9 cellular contexts compared by ENCODE assay signal in the genomic region with DNA sequence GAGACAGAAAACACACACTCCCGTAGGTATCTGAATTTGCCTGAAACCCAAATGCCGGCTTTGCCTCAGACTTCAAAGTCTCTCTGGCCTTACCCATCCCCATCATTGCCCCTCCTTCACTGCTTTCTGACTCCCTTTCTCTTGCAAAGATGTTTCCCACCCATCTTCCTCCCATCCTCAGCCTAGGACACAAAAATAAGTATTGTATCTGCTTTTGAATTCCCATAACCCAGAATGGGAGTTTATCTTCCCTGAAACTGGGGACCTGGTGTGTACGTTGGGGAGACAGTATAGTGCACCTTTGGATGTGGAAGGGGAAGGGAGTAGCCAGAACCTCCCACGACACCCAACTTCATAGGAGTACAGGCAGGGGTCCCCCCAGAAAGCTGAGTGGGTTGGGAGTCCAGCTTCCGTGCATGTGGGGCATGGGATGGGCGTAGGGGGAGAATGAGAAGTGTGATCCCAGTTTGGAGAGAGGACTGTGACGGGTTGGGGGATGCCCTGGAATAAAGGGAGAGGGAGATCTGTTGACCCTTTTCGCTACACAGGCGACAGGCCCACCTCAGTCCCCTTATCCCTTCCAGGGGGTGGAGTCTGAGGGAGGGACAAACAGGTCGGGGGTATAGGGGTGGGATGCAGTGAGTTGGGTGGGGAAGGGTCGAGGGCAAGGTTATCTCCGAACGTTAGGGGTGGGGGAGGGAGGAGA. TPM values are rescaled to one million over a fixed set of nuclear protein-coding genes. Genes with fewer than 3 reads are reported as not detected.
DNase-seq lines count a peak whose midpoint lies in the region; ATAC-seq and TF ChIP-seq lines count a peak whose summit lies in the region.
"Had no signal": no experiment of that assay in that cellular context is flagged by ENCODE, and none has a peak within 500 bp of the region (broad histone marks: within the 10 kb centered on the region; RNA-seq: fewer than 3 reads in every experiment).

No MANE protein-coding gene starts in this region.

- H3K27ac ChIP-seq in CD4-positive, CD25-positive, alpha-beta regulatory T cell (ENCODE audit: insufficient read depth, low read length, poor library complexity, severe bottlenecking) = no peak overlapping the region
- H3K27ac ChIP-seq in OCI-LY1 (ENCODE audit: low read depth, low read length, poor library complexity, severe bottlenecking) (no peak overlapping the region), endodermal cell (ENCODE audit: low read depth, low read length) (no peak overlapping the region)

- no peak for ATAC-seq in CD4-positive, CD25-positive, alpha-beta regulatory T cell (ENCODE audit: low read depth in 2 of 2)

- H3K4me1 Mint-ChIP-seq in CD4-positive, CD25-positive, alpha-beta regulatory T cell = peaks cover 22 to 44% (median 33%) of the 10 kb centered on the region in 4 donors
- peaks cover 23% of the 10 kb centered on the region for H3K4me1 Mint-ChIP-seq in endodermal cell
- H3K4me1 Mint-ChIP-seq in osteocyte (ENCODE audit: unreplicated experiment) = peaks cover 40% of the 10 kb centered on the region

- H3K9me3 Mint-ChIP-seq in CD4-positive, CD25-positive, alpha-beta regulatory T cell = no peaks in the 10 kb centered on the region
- H3K9me3 Mint-ChIP-seq in endodermal cell (no peaks in the 10 kb centered on the region), osteocyte (ENCODE audit: unreplicated experiment) (no peaks in the 10 kb centered on the region)

- H3K9me3 ChIP-seq in CD4-positive, CD25-positive, alpha-beta regulatory T cell (ENCODE audit: control insufficient read depth in 2 of 2, low read length in 2 of 2) = no peaks in the 10 kb centered on the region
- H3K9me3 ChIP-seq in OCI-LY1 (ENCODE audit: low read length) = no peaks in the 10 kb centered on the region
- H3K9me3 ChIP-seq in endodermal cell (ENCODE audit: control insufficient read depth, low read length) = no peaks in the 10 kb centered on the region

- no peak for TF ChIP-seq CTCF in OCI-LY1 (IDR thresholded peaks at IDR 0.05; ENCODE audit: low read length)
- TF ChIP-seq CTCF in endodermal cell (conservative IDR thresholded peaks at IDR 0.05) = no peak
- no peak for TF ChIP-seq CTCF in osteocyte (IDR thresholded peaks at IDR 0.05)

- no peak overlapping the region for H3K4me3 ChIP-seq in CD4-positive, CD25-positive, alpha-beta regulatory T cell (ENCODE audit: low read depth, low read length)
- H3K4me3 ChIP-seq in OCI-LY1 (ENCODE audit: low read depth, low read length, poor library complexity, severe bottlenecking) (peak overlapping the region; percentile 57), endodermal cell (ENCODE audit: low read length) (peak overlapping the region; percentile 81)

- H3K9me2 ChIP-seq in OCI-LY1 (ENCODE audit: low read depth, low read length) = no peaks in the 10 kb centered on the region

- peaks cover 6% of the 10 kb centered on the region for H3K27me3 ChIP-seq in CD4-positive, CD25-positive, alpha-beta regulatory T cell (ENCODE audit: control insufficient read depth, insufficient read depth, low read length)
- H3K27me3 ChIP-seq in OCI-LY1 (ENCODE audit: insufficient read depth, low read length) (no peaks in the 10 kb centered on the region), endodermal cell (ENCODE audit: control insufficient read depth, insufficient read depth, low read length, poor library complexity, severe bottlenecking) (peaks cover 32% of the 10 kb centered on the region)

- H3K4me3 Mint-ChIP-seq in CD4-positive, CD25-positive, alpha-beta regulatory T cell = peak overlapping the region; percentile 61 to 96 (median 70)
- H3K4me3 Mint-ChIP-seq in endodermal cell (peak overlapping the region; percentile 70), osteocyte (ENCODE audit: unreplicated experiment) (peak overlapping the region; percentile 67)

- no peaks in the 10 kb centered on the region for H4K20me1 ChIP-seq in OCI-LY1 (ENCODE audit: insufficient read depth, low read length)

- H3K4me2 ChIP-seq in OCI-LY1 (ENCODE audit: low read length) = peak overlapping the region; percentile 67

- WGBS in endodermal cell (ENCODE audit: insufficient coverage in 1 of 2, insufficient read length in 1 of 2), 2 experiments = 38 to 48% methylated on average over 4 to 13 of the region's 13 CpGs

- peaks cover 28% of the 10 kb centered on the region for H3K4me1 ChIP-seq in CD4-positive, CD25-positive, alpha-beta regulatory T cell (ENCODE audit: control insufficient read depth, insufficient read depth, low read length, poor library complexity, severe bottlenecking)
- H3K4me1 ChIP-seq in OCI-LY1 (ENCODE audit: insufficient read depth, low read length, severe bottlenecking) = peaks cover 44% of the 10 kb centered on the region
- H3K4me1 ChIP-seq in endodermal cell (ENCODE audit: control insufficient read depth, insufficient read depth, low read length) = peaks cover 4% of the 10 kb centered on the region

- no peaks in the 10 kb centered on the region for H3K36me3 Mint-ChIP-seq in CD4-positive, CD25-positive, alpha-beta regulatory T cell
- H3K36me3 Mint-ChIP-seq in endodermal cell (ENCODE audit: low read depth) (peaks cover 2% of the 10 kb centered on the region), osteocyte (ENCODE audit: unreplicated experiment) (peaks cover 7% of the 10 kb centered on the region)

- H3K79me2 ChIP-seq in OCI-LY1 (ENCODE audit: insufficient read depth, low read length) = 0 out of 2 replicates have a peak, but pooled peaks cover 10% of the 10 kb centered on the region

- peak overlapping the region; percentile 27; the same call in 1 of the 2 replicates for H3K9ac ChIP-seq in OCI-LY1 (ENCODE audit: low read length)
- H3K9ac ChIP-seq in endodermal cell (ENCODE audit: extremely low read depth, low read length, poor library complexity, severe bottlenecking) = no peak overlapping the region

- H3F3A ChIP-seq in OCI-LY1 (ENCODE audit: insufficient read depth, low read length) = no peaks in the 10 kb centered on the region

- no peak overlapping the region for H3K27ac Mint-ChIP-seq in CD4-positive, CD25-positive, alpha-beta regulatory T cell
- H3K27ac Mint-ChIP-seq in endodermal cell = no peak overlapping the region
- peak overlapping the region; percentile 23 for H3K27ac Mint-ChIP-seq in osteocyte (ENCODE audit: unreplicated experiment)

- no peak overlapping the region for H2AFZ ChIP-seq in OCI-LY1 (ENCODE audit: low read length)

- peaks cover 46% of the 10 kb centered on the region for H3K27me3 Mint-ChIP-seq in CD4-positive, CD25-positive, alpha-beta regulatory T cell
- peaks cover 38% of the 10 kb centered on the region for H3K27me3 Mint-ChIP-seq in endodermal cell (ENCODE audit: insufficient read depth)
- peaks cover 44% of the 10 kb centered on the region for H3K27me3 Mint-ChIP-seq in osteocyte (ENCODE audit: unreplicated experiment)

- peaks cover 2% of the 10 kb centered on the region for H3K36me3 ChIP-seq in CD4-positive, CD25-positive, alpha-beta regulatory T cell (ENCODE audit: control insufficient read depth, insufficient read depth, low read length)
- H3K36me3 ChIP-seq in OCI-LY1 (ENCODE audit: insufficient read depth, low read length) (peaks cover 13% of the 10 kb centered on the region; the same call in 1 of the 2 replicates), endodermal cell (ENCODE audit: control insufficient read depth, insufficient read depth, low read length) (peaks cover 12% of the 10 kb centered on the region)

- DNase-seq in CD4-positive, CD25-positive, alpha-beta regulatory T cell = no peak
- DNase-seq in endodermal cell (peak; percentile 49), osteocyte (ENCODE audit: extremely low spot score, unreplicated experiment) (no peak), NCI-H82 (lab: John Stamatoyannopoulos, UW) (no peak), NCI-H1105 (lab: John Stamatoyannopoulos, UW) (no peak), pons (ENCODE audit: low spot score) (no peak)
- DNase-seq in activated CD8-positive, alpha-beta memory T cell treated with anti-CD3 and anti-CD28 coated beads for 24 hours = no peak

RNA-seq across cellular contexts. Expression of a gene that starts 0.5 kb away (rescaled TPM):
- total RNA-seq in CD4-positive, CD25-positive, alpha-beta regulatory T cell = 0.72 TPM
- under 1 TPM in 2 of 4 donors, not detected in 2; 0.05 to 0.06 TPM for polyA plus RNA-seq in CD4-positive, CD25-positive, alpha-beta regulatory T cell
- 1 to 10 TPM; 2.3 to 4.5 TPM for total RNA-seq in endodermal cell
- polyA plus RNA-seq in endodermal cell (2013, experiment 1 of 2) = 17.2 TPM
- 14.5 TPM for polyA plus RNA-seq in endodermal cell (2013, experiment 2 of 2)
- 0.43 and 0.73 TPM in 2 replicates for total RNA-seq in osteocyte
- total RNA-seq: myocyte had no signal

RNA-seq across cellular contexts. Expression of a gene that starts 2.4 kb away (rescaled TPM):
- 74.9 TPM for total RNA-seq in CD4-positive, CD25-positive, alpha-beta regulatory T cell
- polyA plus RNA-seq in CD4-positive, CD25-positive, alpha-beta regulatory T cell = 10 to 100 TPM; 75.1 to 91.6 (median 78.9) TPM
- total RNA-seq in endodermal cell = 100 to 1,000 TPM; 110 to 114 TPM
- 164 TPM for polyA plus RNA-seq in endodermal cell (2013, experiment 1 of 2)
- polyA plus RNA-seq in endodermal cell (2013, experiment 2 of 2) = 157 TPM
- total RNA-seq in osteocyte = 149 and 155 TPM in 2 replicates

RNA-seq across cellular contexts. Expression of a gene that starts 26.7 kb away (rescaled TPM):
- 104 TPM for total RNA-seq in CD4-positive, CD25-positive, alpha-beta regulatory T cell
- 1 to 10 TPM; 1.8 to 3.0 (median 2.3) TPM for polyA plus RNA-seq in CD4-positive, CD25-positive, alpha-beta regulatory T cell
- 10 to 100 TPM; 49.2 to 88.2 TPM for total RNA-seq in endodermal cell
- polyA plus RNA-seq in endodermal cell (2013, experiment 1 of 2) = 42.9 TPM
- polyA plus RNA-seq in endodermal cell (2013, experiment 2 of 2) = 32.4 TPM
- total RNA-seq in osteocyte = 104 and 105 TPM in 2 replicates

RNA-seq across cellular contexts. Expression of a gene that starts 29.0 kb away (rescaled TPM):
- 159 TPM for total RNA-seq in CD4-positive, CD25-positive, alpha-beta regulatory T cell
- polyA plus RNA-seq in CD4-positive, CD25-positive, alpha-beta regulatory T cell = 10 to 100 TPM; 17.8 to 25.3 (median 20.9) TPM
- total RNA-seq in endodermal cell = 10 to 100 TPM in 1 of 2 donors, 1 to 10 TPM in 1; 9.9 to 12.4 TPM
- polyA plus RNA-seq in endodermal cell (2013, experiment 1 of 2) = 19.7 TPM
- 12.3 TPM for polyA plus RNA-seq in endodermal cell (2013, experiment 2 of 2)
- total RNA-seq in osteocyte = 89.9 and 95.7 TPM in 2 replicates

RNA-seq across cellular contexts. Expression of a gene that starts 41.6 kb away (rescaled TPM):
- 35.8 TPM for total RNA-seq in CD4-positive, CD25-positive, alpha-beta regulatory T cell
- 10 to 100 TPM; 24.6 to 38.6 (median 30.2) TPM for polyA plus RNA-seq in CD4-positive, CD25-positive, alpha-beta regulatory T cell
- total RNA-seq in endodermal cell (10 to 100 TPM; 40.9 to 45.5 TPM), osteocyte (30.4 and 34.9 TPM in 2 replicates)
- 20.1 TPM for polyA plus RNA-seq in endodermal cell (2013, experiment 1 of 2)
- 19.4 TPM for polyA plus RNA-seq in endodermal cell (2013, experiment 2 of 2)
